ENCODE assay signal across 8 cellular contexts in the genomic region with DNA sequence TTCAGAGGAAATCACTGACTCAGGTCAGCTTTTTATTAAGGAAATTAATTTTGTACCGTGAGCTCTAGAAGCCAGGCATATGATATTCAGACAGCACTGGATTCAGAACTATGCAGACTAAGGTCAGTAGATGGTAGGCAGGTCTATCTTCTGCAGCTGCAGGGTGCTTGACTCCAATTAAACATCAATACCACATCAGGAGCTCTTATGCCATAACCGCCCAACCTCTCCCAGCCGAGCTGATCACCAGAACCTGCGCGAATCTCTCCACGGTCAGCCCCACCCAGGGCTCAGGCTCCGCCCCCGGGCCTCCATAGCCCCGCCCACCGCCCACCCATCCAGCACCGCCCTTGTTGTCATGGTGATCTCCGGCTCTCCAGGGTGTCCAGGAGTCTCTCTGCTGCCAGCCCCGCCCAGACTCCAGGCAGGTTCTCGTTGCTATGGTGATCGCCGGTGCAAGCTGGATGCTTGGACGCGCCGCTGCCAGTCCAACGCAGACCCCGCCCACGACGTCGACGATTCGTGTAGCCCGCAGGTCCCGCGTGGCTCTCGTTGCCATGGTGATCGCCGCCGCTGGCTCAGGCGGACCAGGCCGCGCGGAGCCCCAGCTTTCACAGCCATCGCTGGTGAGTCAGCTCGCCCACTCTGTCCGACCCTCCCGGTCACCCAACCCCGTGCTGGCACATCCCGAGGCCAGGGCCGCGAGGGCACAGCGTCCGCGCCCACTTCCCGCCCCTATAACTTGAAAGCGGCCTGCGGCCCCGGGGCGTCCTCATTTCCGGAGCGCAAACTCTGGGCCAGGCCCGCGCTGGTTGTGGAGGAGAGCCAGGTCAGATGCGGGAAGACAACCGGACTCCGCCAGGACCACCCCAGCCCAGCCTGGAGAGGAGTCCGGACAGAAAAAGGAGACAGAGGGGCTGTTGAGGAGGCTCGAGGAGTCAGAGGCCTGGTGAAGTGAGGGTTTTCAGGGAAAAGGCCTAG.
DNase-seq lines count a peak whose midpoint lies in the region; ATAC-seq and TF ChIP-seq lines count a peak whose summit lies in the region.

A gene with protein sequence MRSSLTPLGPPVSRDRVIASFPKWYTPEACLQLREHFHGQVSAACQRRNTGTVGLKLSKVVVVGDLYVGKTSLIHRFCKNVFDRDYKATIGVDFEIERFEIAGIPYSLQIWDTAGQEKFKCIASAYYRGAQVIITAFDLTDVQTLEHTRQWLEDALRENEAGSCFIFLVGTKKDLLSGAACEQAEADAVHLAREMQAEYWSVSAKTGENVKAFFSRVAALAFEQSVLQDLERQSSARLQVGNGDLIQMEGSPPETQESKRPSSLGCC (plus strand): TSS at position 552 of the 981 bp plus-strand sequence. CDS start 1,140 bp downstream, outside the sequence.

- no peak for TF ChIP-seq CTCF in cardiac fibroblast (IDR thresholded peaks at IDR 0.05; ENCODE audit: low read depth, low read length)

- no peaks in the 10 kb centered on the region for H3K9me3 ChIP-seq in iPS-20b (ENCODE audit: insufficient read depth, low read depth, low read length)

- peaks cover 26% of the 10 kb centered on the region for H3K4me1 ChIP-seq in ACC112 (ENCODE audit: control insufficient read depth, insufficient read depth, low read length, unreplicated experiment)
- peaks cover 8% of the 10 kb centered on the region for H3K4me1 ChIP-seq in iPS-20b (ENCODE audit: insufficient read depth, low read length)

- DNase-seq in NCI-H2107 (lab: John Stamatoyannopoulos, UW) = peak; percentile 93
- DNase-seq in activated CD4-positive, CD25-positive, alpha-beta regulatory T cell (lab: John Stamatoyannopoulos, UW) = peak; percentile 77 to 93 (median 82)
- peak; percentile 99 for DNase-seq in cardiac fibroblast (ENCODE audit: low read depth in 2 of 2)
- peak; percentile 97 for DNase-seq in skeletal muscle cell (ENCODE audit: low read depth)
- no peak for DNase-seq in UCSD-AML1 (lab: John Stamatoyannopoulos, UW; ENCODE audit: unreplicated experiment)

- peak within 1 kb of the TSS; percentile 60 for H3K27ac ChIP-seq in ACC112 (ENCODE audit: low read depth, low read length)
- no peak within 1 kb of the TSS for H3K27ac ChIP-seq in iPS-20b (ENCODE audit: low read length)

- peak within 1 kb of the TSS; percentile 50; the same call in 1 of the 2 replicates for H3K9ac ChIP-seq in iPS-20b (ENCODE audit: low read depth, low read length)

- H3K27me3 ChIP-seq in ACC112 (ENCODE audit: insufficient read depth, low read length) (no peaks in the 10 kb centered on the region), iPS-20b (ENCODE audit: insufficient read depth, low read length) (peaks cover 23% of the 10 kb centered on the region; the same call in 1 of the 2 replicates)

- no peaks in the 10 kb centered on the region for H3K79me2 ChIP-seq in ACC112 (ENCODE audit: control insufficient read depth, insufficient read depth, low read length, unreplicated experiment)

- no peaks in the 10 kb centered on the region for H3K36me3 ChIP-seq in ACC112 (ENCODE audit: insufficient read depth, low read length)
- H3K36me3 ChIP-seq in iPS-20b (ENCODE audit: insufficient read depth, low read depth, low read length) = no peaks in the 10 kb centered on the region

- H3K4me3 ChIP-seq in ACC112 (ENCODE audit: low read depth, low read length) (peak within 1 kb of the TSS; percentile 76), cardiac fibroblast (replicated peaks in 1 of 2; ENCODE audit: low read depth in 2 of 2, low read length in 2 of 2) (peak within 1 kb of the TSS; percentile 57 to 62), iPS-20b (ENCODE audit: low read length) (peak within 1 kb of the TSS; percentile 76), skeletal muscle cell (ENCODE audit: low read depth, low read length) (peak within 1 kb of the TSS; percentile 56)

- peak within 1 kb of the TSS; percentile 89 for H2AFZ ChIP-seq in ACC112 (ENCODE audit: low read length, unreplicated experiment)

- ATAC-seq in GM21381 (IDR thresholded peaks at IDR 0.05; ENCODE audit: unreplicated experiment) = peak; percentile 41
